Comparison of ENCODE assay signal across 1 cellular context in the genomic region with DNA sequence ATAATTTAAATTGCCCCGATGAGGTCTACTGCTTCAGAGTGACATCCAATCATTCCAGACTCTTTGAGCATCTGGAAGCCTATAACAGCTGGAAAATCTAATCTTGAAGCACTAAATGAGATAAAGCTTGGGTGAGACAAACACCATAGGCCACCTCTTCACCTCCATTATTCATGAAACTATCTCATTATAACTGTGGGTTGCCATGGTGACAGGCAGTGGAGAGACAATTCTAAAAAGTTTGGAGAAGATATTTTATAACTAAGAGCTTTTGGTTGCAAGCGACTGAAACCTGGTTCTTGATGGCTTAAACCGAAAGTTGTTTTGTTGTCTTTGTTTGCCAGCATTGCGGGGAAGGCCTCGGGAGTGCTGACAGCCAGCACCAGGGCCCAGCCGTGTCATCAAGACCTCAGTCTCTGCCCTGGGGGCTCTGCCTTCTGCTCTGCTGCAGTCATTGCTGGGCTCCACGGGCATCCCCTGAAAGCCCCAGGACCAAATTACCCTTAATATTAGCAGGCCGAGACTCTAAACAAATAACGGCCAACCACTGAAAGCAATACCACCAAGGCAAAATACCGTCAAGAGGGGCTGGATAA.
TF ChIP-seq lines count a peak whose summit lies in the region.

No MANE protein-coding gene starts in this region.

TF ChIP-seq in K562, 482 proteins besides CTCF, POLR2A, EP300 and RAD21 (continued from another document):
- TF ChIP-seq, protein P1, sequence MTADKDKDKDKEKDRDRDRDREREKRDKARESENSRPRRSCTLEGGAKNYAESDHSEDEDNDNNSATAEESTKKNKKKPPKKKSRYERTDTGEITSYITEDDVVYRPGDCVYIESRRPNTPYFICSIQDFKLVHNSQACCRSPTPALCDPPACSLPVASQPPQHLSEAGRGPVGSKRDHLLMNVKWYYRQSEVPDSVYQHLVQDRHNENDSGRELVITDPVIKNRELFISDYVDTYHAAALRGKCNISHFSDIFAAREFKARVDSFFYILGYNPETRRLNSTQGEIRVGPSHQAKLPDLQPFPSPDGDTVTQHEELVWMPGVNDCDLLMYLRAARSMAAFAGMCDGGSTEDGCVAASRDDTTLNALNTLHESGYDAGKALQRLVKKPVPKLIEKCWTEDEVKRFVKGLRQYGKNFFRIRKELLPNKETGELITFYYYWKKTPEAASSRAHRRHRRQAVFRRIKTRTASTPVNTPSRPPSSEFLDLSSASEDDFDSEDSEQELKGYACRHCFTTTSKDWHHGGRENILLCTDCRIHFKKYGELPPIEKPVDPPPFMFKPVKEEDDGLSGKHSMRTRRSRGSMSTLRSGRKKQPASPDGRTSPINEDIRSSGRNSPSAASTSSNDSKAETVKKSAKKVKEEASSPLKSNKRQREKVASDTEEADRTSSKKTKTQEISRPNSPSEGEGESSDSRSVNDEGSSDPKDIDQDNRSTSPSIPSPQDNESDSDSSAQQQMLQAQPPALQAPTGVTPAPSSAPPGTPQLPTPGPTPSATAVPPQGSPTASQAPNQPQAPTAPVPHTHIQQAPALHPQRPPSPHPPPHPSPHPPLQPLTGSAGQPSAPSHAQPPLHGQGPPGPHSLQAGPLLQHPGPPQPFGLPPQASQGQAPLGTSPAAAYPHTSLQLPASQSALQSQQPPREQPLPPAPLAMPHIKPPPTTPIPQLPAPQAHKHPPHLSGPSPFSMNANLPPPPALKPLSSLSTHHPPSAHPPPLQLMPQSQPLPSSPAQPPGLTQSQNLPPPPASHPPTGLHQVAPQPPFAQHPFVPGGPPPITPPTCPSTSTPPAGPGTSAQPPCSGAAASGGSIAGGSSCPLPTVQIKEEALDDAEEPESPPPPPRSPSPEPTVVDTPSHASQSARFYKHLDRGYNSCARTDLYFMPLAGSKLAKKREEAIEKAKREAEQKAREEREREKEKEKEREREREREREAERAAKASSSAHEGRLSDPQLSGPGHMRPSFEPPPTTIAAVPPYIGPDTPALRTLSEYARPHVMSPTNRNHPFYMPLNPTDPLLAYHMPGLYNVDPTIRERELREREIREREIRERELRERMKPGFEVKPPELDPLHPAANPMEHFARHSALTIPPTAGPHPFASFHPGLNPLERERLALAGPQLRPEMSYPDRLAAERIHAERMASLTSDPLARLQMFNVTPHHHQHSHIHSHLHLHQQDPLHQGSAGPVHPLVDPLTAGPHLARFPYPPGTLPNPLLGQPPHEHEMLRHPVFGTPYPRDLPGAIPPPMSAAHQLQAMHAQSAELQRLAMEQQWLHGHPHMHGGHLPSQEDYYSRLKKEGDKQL (CRISPR knock-in tag; IDR thresholded peaks at IDR 0.05; ENCODE audit: borderline replicate concordance), result no peak
- TF ChIP-seq, protein P2, sequence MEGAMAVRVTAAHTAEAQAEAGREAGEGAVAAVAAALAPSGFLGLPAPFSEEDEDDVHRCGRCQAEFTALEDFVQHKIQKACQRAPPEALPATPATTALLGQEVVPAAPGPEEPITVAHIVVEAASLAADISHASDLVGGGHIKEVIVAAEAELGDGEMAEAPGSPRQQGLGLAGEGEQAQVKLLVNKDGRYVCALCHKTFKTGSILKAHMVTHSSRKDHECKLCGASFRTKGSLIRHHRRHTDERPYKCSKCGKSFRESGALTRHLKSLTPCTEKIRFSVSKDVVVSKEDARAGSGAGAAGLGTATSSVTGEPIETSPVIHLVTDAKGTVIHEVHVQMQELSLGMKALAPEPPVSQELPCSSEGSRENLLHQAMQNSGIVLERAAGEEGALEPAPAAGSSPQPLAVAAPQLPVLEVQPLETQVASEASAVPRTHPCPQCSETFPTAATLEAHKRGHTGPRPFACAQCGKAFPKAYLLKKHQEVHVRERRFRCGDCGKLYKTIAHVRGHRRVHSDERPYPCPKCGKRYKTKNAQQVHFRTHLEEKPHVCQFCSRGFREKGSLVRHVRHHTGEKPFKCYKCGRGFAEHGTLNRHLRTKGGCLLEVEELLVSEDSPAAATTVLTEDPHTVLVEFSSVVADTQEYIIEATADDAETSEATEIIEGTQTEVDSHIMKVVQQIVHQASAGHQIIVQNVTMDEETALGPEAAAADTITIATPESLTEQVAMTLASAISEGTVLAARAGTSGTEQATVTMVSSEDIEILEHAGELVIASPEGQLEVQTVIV (CRISPR knock-in tag; IDR thresholded peaks at IDR 0.05; ENCODE audit: borderline replicate concordance), result no peak
TF ChIP-seq in K562: peak in this region for 1.
